Comparison of ENCODE assay signal across 8 cellular contexts in the genomic region with DNA sequence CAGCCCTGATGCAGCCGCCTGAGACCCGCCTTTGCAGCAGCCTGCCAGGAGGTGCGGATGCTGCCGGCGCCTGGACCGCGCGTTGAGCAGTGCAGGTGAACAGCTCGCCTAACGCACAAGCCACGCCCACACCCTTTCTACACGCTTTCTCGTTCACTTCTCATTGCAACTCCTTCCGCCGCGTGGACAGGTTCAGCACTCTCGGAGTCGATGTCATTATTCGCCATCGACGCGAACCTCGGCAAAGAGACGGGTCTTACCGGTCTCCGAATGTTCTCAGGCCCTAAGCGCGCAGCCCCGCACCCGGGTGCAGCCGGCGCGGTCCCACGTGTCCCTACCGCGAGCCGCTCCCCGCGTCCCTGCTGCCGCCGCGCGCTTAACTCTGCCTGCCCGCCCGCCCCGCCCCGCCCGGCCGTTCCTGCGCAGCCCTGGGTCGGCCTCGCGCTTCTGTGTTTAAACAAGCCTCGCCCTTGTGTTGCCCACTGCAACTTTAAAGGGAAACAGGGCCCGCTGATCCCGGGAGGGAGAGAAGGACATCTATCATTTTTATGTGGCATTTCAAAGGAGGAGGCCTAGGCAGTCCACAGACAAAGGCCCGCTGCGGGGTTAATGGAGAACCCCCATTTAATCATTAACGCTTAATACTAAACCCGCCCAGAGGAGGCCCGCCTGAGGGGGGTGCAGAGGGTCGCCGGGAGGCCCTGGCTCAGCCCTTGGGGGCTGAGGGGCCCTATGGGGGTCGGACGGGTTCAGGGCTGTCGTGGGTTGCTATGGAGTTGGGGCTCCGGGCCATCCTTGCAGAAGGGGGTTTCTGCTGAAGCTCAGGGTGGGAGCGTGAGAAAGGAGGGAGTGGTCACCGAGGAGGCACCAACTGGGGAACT.
A peak's percentile ranks its signal among the peaks of the same experiment; 100 is the strongest.
DNase-seq lines count a peak whose midpoint lies in the region; ATAC-seq and TF ChIP-seq lines count a peak whose summit lies in the region.

No MANE protein-coding gene starts in this region.

- peak overlapping the region; percentile 83 for H3K4me2 ChIP-seq in GM23338

- no peaks in the 10 kb centered on the region for H4K20me1 ChIP-seq in GM23338 (replicated peaks; ENCODE audit: insufficient read depth)

- intact Hi-C loops in testis (cut with DNase I; ENCODE audit: low total_unique reads): no loop called here
- intact Hi-C loops in lower leg skin (cut with DNase I; ENCODE audit: low total_unique reads): no loop called here

- peak overlapping the region; percentile 92 for H2AFZ ChIP-seq in GM23338

- H3K27ac ChIP-seq in GM23338 (ENCODE audit: low read depth): no peak overlapping the region
- no peak overlapping the region for H3K27ac ChIP-seq in testis
- no peak overlapping the region for H3K27ac ChIP-seq in tibial nerve

- no peak for TF ChIP-seq EP300 in tibial nerve (IDR thresholded peaks at IDR 0.05)

- no peaks in the 10 kb centered on the region for H3K9me2 ChIP-seq in GM23338 (ENCODE audit: insufficient read depth)

- no peaks in the 10 kb centered on the region for H3F3A ChIP-seq in GM23338 (replicated peaks; ENCODE audit: low read depth)

- H3K4me1 ChIP-seq in GM23338 (ENCODE audit: insufficient read depth) (peaks cover 32% of the 10 kb centered on the region), testis (peaks cover 4% of the 10 kb centered on the region), tibial nerve (peaks cover 0 to 18% (median 9%) of the 10 kb centered on the region in 4 donors)

- ATAC-seq in GM23338: peak; percentile 80

- peaks cover 6% of the 10 kb centered on the region; the same call in 2 of the 3 replicates for H3K36me3 Mint-ChIP-seq in GM23338 (ENCODE audit: low read depth)
- peaks cover 11% of the 10 kb centered on the region for H3K36me3 Mint-ChIP-seq in mesothelial cell of epicardium

- H3K9me3 ChIP-seq in testis (no peaks in the 10 kb centered on the region), tibial nerve (peaks cover 0 to 11% (median 0%) of the 10 kb centered on the region in 4 donors)

- H3K27me3 ChIP-seq in GM23338 (ENCODE audit: insufficient read depth) (peaks cover 24% of the 10 kb centered on the region), testis (no peaks in the 10 kb centered on the region), tibial nerve (peaks cover 0 to 57% of the 10 kb centered on the region in 2 donors)

- 6 to 29% methylated on average over 15 to 69 of the region's 69 CpGs for WGBS in testis, 2 donors
- WGBS in lower leg skin, 2 donors: 8 to 10% methylated on average over 47 to 69 of the region's 69 CpGs
- 6 to 7% methylated on average over 38 to 46 of the region's 69 CpGs for WGBS in tibial nerve, 2 donors

- TF ChIP-seq CTCF in GM23338 (conservative IDR thresholded peaks at IDR 0.05; ENCODE audit: low read depth in 2 of 2) (no peak), mesothelial cell of epicardium (IDR thresholded peaks at IDR 0.05; ENCODE audit: unreplicated experiment) (no peak), testis (IDR thresholded peaks at IDR 0.05) (no peak), lower leg skin (IDR thresholded peaks at IDR 0.05) (no peak), tibial nerve (IDR thresholded peaks at IDR 0.05) (no peak)

- H3K4me1 Mint-ChIP-seq in GM23338 (peaks cover 42% of the 10 kb centered on the region), mesothelial cell of epicardium (peaks cover 70% of the 10 kb centered on the region)

- H3K27me3 Mint-ChIP-seq in GM23338 (ENCODE audit: insufficient read depth, low read depth, poor library complexity): peaks cover 29% of the 10 kb centered on the region
- H3K27me3 Mint-ChIP-seq in mesothelial cell of epicardium (ENCODE audit: low read depth): no peaks in the 10 kb centered on the region

- TF ChIP-seq POLR2A in testis (IDR thresholded peaks at IDR 0.05) (no peak), lower leg skin (IDR thresholded peaks at IDR 0.05) (no peak), tibial nerve (IDR thresholded peaks at IDR 0.05) (no peak)

- H3K4me3 ChIP-seq in GM23338 (peak overlapping the region; percentile 55), testis (peak overlapping the region in 1 of 2 donors; percentile 39), lower leg skin (ENCODE audit: low read depth, poor library complexity, severe bottlenecking) (no peak overlapping the region), tibial nerve (peak overlapping the region in 2 of 4 donors; percentile 12 to 38)

- H3K4me3 Mint-ChIP-seq in GM23338 (peak overlapping the region; percentile 76), mesothelial cell of epicardium (peak overlapping the region; percentile 66)

- H3K9me3 Mint-ChIP-seq in GM23338 (peaks cover 16% of the 10 kb centered on the region), mesothelial cell of epicardium (peaks cover 9% of the 10 kb centered on the region)

- H3K36me3 ChIP-seq in GM23338 (ENCODE audit: insufficient read depth): no peaks in the 10 kb centered on the region
- no peaks in the 10 kb centered on the region for H3K36me3 ChIP-seq in testis (ENCODE audit: low read depth, missing control alignments)
- H3K36me3 ChIP-seq in tibial nerve: no peaks in the 10 kb centered on the region

- peak; percentile 92 for DNase-seq in GM23338 (ENCODE audit: low spot score)
- DNase-seq in NCI-H2227 treated with DMSO at 0.1 percent for 48 hours (lab: John Stamatoyannopoulos, UW): peak; percentile 49
- peak; percentile 1 for DNase-seq in dermis blood vessel endothelial cell
- DNase-seq in mesothelial cell of epicardium (ENCODE audit: low spot score in 2 of 2, unreplicated experiment in 2 of 2): peak; percentile 59 to 75
- peak; percentile 58 for DNase-seq in testis
- DNase-seq in dedifferentiated amniotic fluid mesenchymal stem cell (ENCODE audit: extremely low spot score): no peak
- no peak for DNase-seq in lower leg skin (ENCODE audit: low spot score in 2 of 2)
- DNase-seq in tibial nerve (ENCODE audit: low spot score in 2 of 2): no peak

- no peak overlapping the region; the same call in 1 of the 2 replicates for H3K27ac Mint-ChIP-seq in GM23338
- H3K27ac Mint-ChIP-seq in mesothelial cell of epicardium: peak overlapping the region; percentile 94

- H3K79me2 ChIP-seq in GM23338 (replicated peaks; ENCODE audit: insufficient read depth): no peaks in the 10 kb centered on the region

TF ChIP-seq in GM23338, 12 proteins besides CTCF, POLR2A, EP300 and RAD21:
- no peak for TF ChIP-seq NANOG (IDR thresholded peaks at IDR 0.05; ENCODE audit: borderline replicate concordance)
- TF ChIP-seq, protein P1, sequence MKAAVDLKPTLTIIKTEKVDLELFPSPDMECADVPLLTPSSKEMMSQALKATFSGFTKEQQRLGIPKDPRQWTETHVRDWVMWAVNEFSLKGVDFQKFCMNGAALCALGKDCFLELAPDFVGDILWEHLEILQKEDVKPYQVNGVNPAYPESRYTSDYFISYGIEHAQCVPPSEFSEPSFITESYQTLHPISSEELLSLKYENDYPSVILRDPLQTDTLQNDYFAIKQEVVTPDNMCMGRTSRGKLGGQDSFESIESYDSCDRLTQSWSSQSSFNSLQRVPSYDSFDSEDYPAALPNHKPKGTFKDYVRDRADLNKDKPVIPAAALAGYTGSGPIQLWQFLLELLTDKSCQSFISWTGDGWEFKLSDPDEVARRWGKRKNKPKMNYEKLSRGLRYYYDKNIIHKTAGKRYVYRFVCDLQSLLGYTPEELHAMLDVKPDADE (IDR thresholded peaks at IDR 0.05): no peak
- TF ChIP-seq POLR2AphosphoS5 (IDR thresholded peaks at IDR 0.05; ENCODE audit: low read depth): no peak
- TF ChIP-seq CREB1 (CRISPR knock-in tag; IDR thresholded peaks at IDR 0.05; ENCODE audit: low read depth): no peak

Comparison
In these comparisons a context has a peak if more than half of its experiments do, and no peak if none do; other contexts are left out.
1. DNase-seq: peak in GM23338 (single experiment), NCI-H2227 treated with DMSO at 0.1 percent for 48 hours (single experiment), dermis blood vessel endothelial cell (single experiment), mesothelial cell of epicardium (2 of 2) and testis (single experiment); none in dedifferentiated amniotic fluid mesenchymal stem cell (single experiment), lower leg skin (0 of 2) and tibial nerve (0 of 2).